In the genomic region with DNA sequence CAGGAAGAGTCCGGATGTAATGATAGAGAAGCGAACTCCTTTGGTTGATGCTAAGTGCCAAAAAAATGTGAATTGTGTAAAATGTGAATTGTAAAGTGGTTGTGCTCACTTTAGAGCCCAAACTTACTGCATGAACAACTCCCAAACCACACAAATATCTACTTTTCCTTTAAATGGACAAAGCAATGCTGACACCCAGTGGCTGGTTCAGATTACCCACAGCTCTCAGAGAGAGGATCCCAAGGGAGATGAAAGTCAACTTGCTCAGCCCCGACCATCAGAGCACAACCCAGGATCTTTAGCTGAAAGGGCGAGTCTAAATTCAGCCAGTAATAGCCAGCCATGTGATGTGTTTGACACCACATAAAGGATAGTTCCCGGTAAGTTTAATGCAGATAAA, we compare ENCODE assay signal across 8 cellular contexts.
A peak's percentile ranks its signal among the peaks of the same experiment; 100 is the strongest.
DNase-seq lines count a peak whose midpoint lies in the region; ATAC-seq and TF ChIP-seq lines count a peak whose summit lies in the region.

No MANE protein-coding gene starts in this region.

- TF ChIP-seq CTCF in choroid plexus epithelial cell (conservative IDR thresholded peaks at IDR 0.05; ENCODE audit: low read depth, low read length), result peak; percentile 20

- DNase-seq in NCI-H1694 treated with DMSO at 0.1 percent for 48 hours (lab: John Stamatoyannopoulos, UW) (peak; percentile 20), choroid plexus epithelial cell (ENCODE audit: low read depth) (peak; percentile 16), posterior cingulate gyrus (peak in 6 of 10 donors; percentile 12 to 75 (median 24)), cortex of kidney (lab: John Stamatoyannopoulos, UW) (no peak)
- no peak for DNase-seq in activated CD4-positive, alpha-beta T cell treated with anti-CD3 and anti-CD28 coated beads, Interleukin-2, amount 50 U/mL, for 4 hours

- peak; percentile 63 for ATAC-seq in GM18867 (IDR thresholded peaks at IDR 0.05; ENCODE audit: unreplicated experiment)
- no peak for ATAC-seq in GM19324 (IDR thresholded peaks at IDR 0.05; ENCODE audit: low FRiP score, unreplicated experiment)
- ATAC-seq in GM18511 (IDR thresholded peaks at IDR 0.05; ENCODE audit: unreplicated experiment), result no peak

- no peak overlapping the region for H3K4me3 ChIP-seq in choroid plexus epithelial cell (ENCODE audit: low read depth, low read length)

- intact Hi-C loops in posterior cingulate gyrus (cut with DNase I), result loop anchor here (1.0 kb wide), 1 partner anchor 446 kb away; no protein-coding TSS in a partner anchor

Comparison
In these comparisons a context has a peak if more than half of its experiments do, and no peak if none do; other contexts are left out.
1. DNase-seq: peak in NCI-H1694 treated with DMSO at 0.1 percent for 48 hours (single experiment), choroid plexus epithelial cell (single experiment) and posterior cingulate gyrus (6 of 10); none in cortex of kidney (single experiment) and activated CD4-positive, alpha-beta T cell treated with anti-CD3 and anti-CD28 coated beads, Interleukin-2, amount 50 U/mL, for 4 hours (0 of 2).